8 cellular contexts compared by ENCODE assay signal in the genomic region with DNA sequence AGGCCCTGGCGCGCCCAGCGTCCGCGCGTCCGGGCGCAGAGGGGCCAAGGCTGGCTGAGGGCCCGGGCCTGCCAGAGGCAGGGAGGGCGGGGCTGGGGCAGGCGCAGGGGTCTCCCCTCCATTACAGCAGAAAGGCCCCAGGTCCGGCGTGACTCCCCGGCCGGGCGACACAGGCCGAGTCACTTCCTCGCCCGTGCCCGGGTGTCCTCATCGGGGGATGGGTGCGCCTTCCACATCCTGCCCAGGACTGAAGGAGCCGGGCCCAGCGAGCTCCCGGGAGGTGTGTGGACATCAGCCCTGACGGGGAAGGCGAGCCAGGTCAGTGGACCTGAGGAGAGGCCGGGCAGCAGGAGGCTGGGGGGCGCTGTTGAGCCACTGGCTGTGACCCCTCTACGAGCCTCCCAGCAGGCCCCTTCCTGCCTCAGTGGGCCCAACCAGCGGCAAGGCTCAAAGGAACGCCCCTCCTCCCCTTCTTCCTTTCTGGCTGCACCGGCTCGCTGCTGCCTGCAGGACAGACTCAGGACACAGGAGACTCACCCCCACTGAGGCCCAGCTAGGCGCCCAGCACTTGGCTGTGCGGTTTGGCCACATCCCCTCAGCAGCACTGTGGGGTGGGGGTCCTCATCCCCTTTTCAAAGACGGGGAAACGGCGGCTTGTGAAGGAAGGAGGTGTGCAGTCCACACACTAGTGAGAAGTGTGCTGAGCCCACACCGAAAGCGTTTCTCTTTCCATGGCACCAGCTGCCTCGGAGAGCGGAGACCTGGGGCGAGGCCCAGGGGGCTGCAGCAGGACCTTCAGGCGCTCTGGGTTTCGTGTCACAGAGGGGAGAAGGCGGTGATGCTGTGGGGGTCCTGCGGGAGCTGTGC. TPM values are rescaled to one million over a fixed set of nuclear protein-coding genes. Genes with fewer than 3 reads are reported as not detected.
DNase-seq lines count a peak whose midpoint lies in the region; ATAC-seq and TF ChIP-seq lines count a peak whose summit lies in the region.

No MANE protein-coding gene starts in this region.

- peaks cover 19% of the 10 kb centered on the region for H3K27me3 Mint-ChIP-seq in activated CD8-positive, alpha-beta T cell treated with anti-CD3 and anti-CD28 coated beads, Interleukin-2, amount 10 ng/mL, durations not matched to agents 7 days and 5 days (ENCODE audit: low read depth)
- peaks cover 28% of the 10 kb centered on the region for H3K27me3 Mint-ChIP-seq in activated CD8-positive, alpha-beta T cell treated with anti-CD3 and anti-CD28 coated beads for 36 hours

- no peaks in the 10 kb centered on the region for H3K4me1 Mint-ChIP-seq in activated CD8-positive, alpha-beta T cell treated with anti-CD3 and anti-CD28 coated beads, Interleukin-2, amount 10 ng/mL, durations not matched to agents 7 days and 5 days (ENCODE audit: low read depth)
- no peaks in the 10 kb centered on the region for H3K4me1 Mint-ChIP-seq in activated CD8-positive, alpha-beta T cell treated with anti-CD3 and anti-CD28 coated beads for 36 hours (ENCODE audit: low read depth)

- TF ChIP-seq CTCF in activated CD8-positive, alpha-beta T cell treated with anti-CD3 and anti-CD28 coated beads for 36 hours (IDR thresholded peaks at IDR 0.05): no peak
- TF ChIP-seq CTCF in body of pancreas (IDR thresholded peaks at IDR 0.05) (peak in 2 of 7 experiments; percentile 16 to 25), thoracic aorta (IDR thresholded peaks at IDR 0.05) (no peak)

- no peak for DNase-seq in activated CD8-positive, alpha-beta T cell treated with anti-CD3 and anti-CD28 coated beads, Interleukin-2, amount 10 ng/mL, durations not matched to agents 7 days and 5 days
- no peak for DNase-seq in activated CD8-positive, alpha-beta T cell treated with anti-CD3 and anti-CD28 coated beads for 36 hours
- DNase-seq in body of pancreas (peak in 1 of 4 donors; percentile 54), left kidney (ENCODE audit: low read depth, low spot score) (peak; percentile 64), thoracic aorta (ENCODE audit: low spot score) (no peak), NCI-H1105 treated with DMSO at 0.1 percent for 48 hours (lab: John Stamatoyannopoulos, UW) (no peak), Ammon's horn (ENCODE audit: low spot score) (no peak), NCI-H82 treated with DMSO at 0.1 percent for 48 hours (lab: John Stamatoyannopoulos, UW; ENCODE audit: unreplicated experiment) (no peak)

- peak overlapping the region in 1 of 2 donors; percentile 17 for H3K4me3 ChIP-seq in body of pancreas
- peak overlapping the region; percentile 83 for H3K4me3 ChIP-seq in thoracic aorta

- no peaks in the 10 kb centered on the region for H3K36me3 Mint-ChIP-seq in activated CD8-positive, alpha-beta T cell treated with anti-CD3 and anti-CD28 coated beads, Interleukin-2, amount 10 ng/mL, durations not matched to agents 7 days and 5 days (ENCODE audit: low read depth)
- no peaks in the 10 kb centered on the region for H3K36me3 Mint-ChIP-seq in activated CD8-positive, alpha-beta T cell treated with anti-CD3 and anti-CD28 coated beads for 36 hours (ENCODE audit: low read depth)

- H3K27ac ChIP-seq in body of pancreas: peak overlapping the region; percentile 53 to 93 (median 84)
- peak overlapping the region in 1 of 2 donors; percentile 71 for H3K27ac ChIP-seq in thoracic aorta

- intact Hi-C loops in activated CD8-positive, alpha-beta T cell treated with anti-CD3 and anti-CD28 coated beads for 36 hours (cut with micrococcal nuclease): no loop called here
- intact Hi-C loops in body of pancreas (cut with DNase I): no loop called here

- no peak for TF ChIP-seq POLR2A in body of pancreas (IDR thresholded peaks at IDR 0.05)

- no peaks in the 10 kb centered on the region for H3K9me3 ChIP-seq in body of pancreas
- H3K9me3 ChIP-seq in thoracic aorta: no peaks in the 10 kb centered on the region

- no peaks in the 10 kb centered on the region for H3K9me3 Mint-ChIP-seq in activated CD8-positive, alpha-beta T cell treated with anti-CD3 and anti-CD28 coated beads, Interleukin-2, amount 10 ng/mL, durations not matched to agents 7 days and 5 days (ENCODE audit: insufficient read depth)
- H3K9me3 Mint-ChIP-seq in activated CD8-positive, alpha-beta T cell treated with anti-CD3 and anti-CD28 coated beads for 36 hours: no peaks in the 10 kb centered on the region

- H3K27ac Mint-ChIP-seq in activated CD8-positive, alpha-beta T cell treated with anti-CD3 and anti-CD28 coated beads, Interleukin-2, amount 10 ng/mL, durations not matched to agents 7 days and 5 days: no peak overlapping the region
- H3K27ac Mint-ChIP-seq in activated CD8-positive, alpha-beta T cell treated with anti-CD3 and anti-CD28 coated beads for 36 hours: no peak overlapping the region

- no peak overlapping the region for H3K4me3 Mint-ChIP-seq in activated CD8-positive, alpha-beta T cell treated with anti-CD3 and anti-CD28 coated beads, Interleukin-2, amount 10 ng/mL, durations not matched to agents 7 days and 5 days
- H3K4me3 Mint-ChIP-seq in activated CD8-positive, alpha-beta T cell treated with anti-CD3 and anti-CD28 coated beads for 36 hours: no peak overlapping the region

- no peaks in the 10 kb centered on the region for H3K36me3 ChIP-seq in body of pancreas (replicated peaks in 1 of 2; ENCODE audit: insufficient read depth in 1 of 2, low read depth in 2 of 2)
- H3K36me3 ChIP-seq in thoracic aorta: no peaks in the 10 kb centered on the region

- 30 to 37% methylated on average over 14 to 36 of the region's 48 CpGs for WGBS in body of pancreas, 2 donors

- CTCF ChIA-PET in activated CD8-positive, alpha-beta T cell treated with anti-CD3 and anti-CD28 coated beads, Interleukin-2, amount 10 ng/mL, durations not matched to agents 7 days and 5 days (lab: Charles Lee): no interaction called here
- CTCF ChIA-PET in activated CD8-positive, alpha-beta T cell treated with anti-CD3 and anti-CD28 coated beads for 36 hours (lab: Charles Lee): no interaction called here

- POLR2A ChIA-PET in activated CD8-positive, alpha-beta T cell treated with anti-CD3 and anti-CD28 coated beads, Interleukin-2, amount 10 ng/mL, durations not matched to agents 7 days and 5 days (lab: Charles Lee): no interaction called here
- POLR2A ChIA-PET in activated CD8-positive, alpha-beta T cell treated with anti-CD3 and anti-CD28 coated beads for 36 hours (lab: Charles Lee): no interaction called here

- peak; percentile 24 for ATAC-seq in activated CD8-positive, alpha-beta T cell treated with anti-CD3 and anti-CD28 coated beads, Interleukin-2, amount 10 ng/mL, durations not matched to agents 7 days and 5 days
- no peak for ATAC-seq in activated CD8-positive, alpha-beta T cell treated with anti-CD3 and anti-CD28 coated beads for 36 hours
- ATAC-seq in body of pancreas: no peak
- ATAC-seq in thoracic aorta (ENCODE audit: insufficient number of reproducible peaks, low FRiP score, low read depth): no peak

- H3K27me3 ChIP-seq in body of pancreas (no peaks in the 10 kb centered on the region), thoracic aorta (replicated peaks; ENCODE audit: insufficient read depth) (no peaks in the 10 kb centered on the region)

- H3K4me1 ChIP-seq in body of pancreas: peaks cover 76% of the 10 kb centered on the region
- peaks cover 12 to 53% of the 10 kb centered on the region in 2 donors for H3K4me1 ChIP-seq in thoracic aorta (ENCODE audit: control insufficient read depth in 1 of 2, low read depth in 2 of 2)

RNA-seq across cellular contexts. Expression of a gene that starts 0.6 kb away (rescaled TPM):
- under 1 TPM; 0.23 to 0.71 TPM for total RNA-seq in activated CD8-positive, alpha-beta T cell treated with anti-CD3 and anti-CD28 coated beads, Interleukin-2, amount 10 ng/mL, durations not matched to agents 7 days and 5 days
- 1 to 10 TPM; 1.1 to 1.2 TPM for total RNA-seq in activated CD8-positive, alpha-beta T cell treated with anti-CD3 and anti-CD28 coated beads for 36 hours
- total RNA-seq in body of pancreas (10 to 100 TPM; 22.1 to 75.5 TPM), thoracic aorta (100 to 1,000 TPM; 135 to 228 TPM)

RNA-seq across cellular contexts. Expression of a gene that starts 29.3 kb away (rescaled TPM):
- not detected for total RNA-seq in activated CD8-positive, alpha-beta T cell treated with anti-CD3 and anti-CD28 coated beads, Interleukin-2, amount 10 ng/mL, durations not matched to agents 7 days and 5 days
- total RNA-seq in activated CD8-positive, alpha-beta T cell treated with anti-CD3 and anti-CD28 coated beads for 36 hours: not detected
- 1 to 10 TPM in 1 of 2 donors, under 1 TPM in 1; 0.66 to 1.8 TPM for total RNA-seq in body of pancreas
- total RNA-seq in thoracic aorta: not detected

RNA-seq across cellular contexts. Expression of a gene that starts 39.9 kb away (rescaled TPM):
- not detected for total RNA-seq in activated CD8-positive, alpha-beta T cell treated with anti-CD3 and anti-CD28 coated beads, Interleukin-2, amount 10 ng/mL, durations not matched to agents 7 days and 5 days
- total RNA-seq in activated CD8-positive, alpha-beta T cell treated with anti-CD3 and anti-CD28 coated beads for 36 hours: not detected
- not detected for total RNA-seq in body of pancreas
- total RNA-seq in thoracic aorta: not detected

Comparison
In these comparisons a context has a peak if more than half of its experiments do, and no peak if none do; other contexts are left out.
1. RNA of a gene that starts 0.6 kb away (total RNA-seq): 135 to 228 TPM in thoracic aorta and 22.1 to 75.5 TPM in body of pancreas; 1.1 to 1.2 TPM in activated CD8-positive, alpha-beta T cell treated with anti-CD3 and anti-CD28 coated beads for 36 hours and 0.23 to 0.71 TPM in activated CD8-positive, alpha-beta T cell treated with anti-CD3 and anti-CD28 coated beads, Interleukin-2, amount 10 ng/mL, durations not matched to agents 7 days and 5 days; every median in the first group is over 10 times any median in the second.